In genomic region chr2:54581326-54582039, GRCh38 we compare ENCODE assay signal across 10 cellular contexts.
A peak's percentile ranks its signal among the peaks of the same experiment; 100 is the strongest.
DNase-seq lines count a peak whose midpoint lies in the region; ATAC-seq lines count a peak whose summit lies in the region.
"Had no signal": no experiment of that assay in that cellular context is flagged by ENCODE, and none has a peak within 500 bp of the region (broad histone marks: within the 10 kb centered on the region; RNA-seq: fewer than 3 reads in every experiment).

No MANE protein-coding gene starts in this region.

- peaks cover 86% of the 10 kb centered on the region for H3K4me1 Mint-ChIP-seq in central memory CD8-positive, alpha-beta T cell

- H3K9me3 Mint-ChIP-seq in central memory CD8-positive, alpha-beta T cell: no peaks in the 10 kb centered on the region

- no peaks in the 10 kb centered on the region for H3K27me3 Mint-ChIP-seq in central memory CD8-positive, alpha-beta T cell

- DNase-seq in DMS 273 (lab: John Stamatoyannopoulos, UW; ENCODE audit: unreplicated experiment) (peak; percentile 47), NCI-H1694 (lab: John Stamatoyannopoulos, UW) (peak; percentile 52), NK-92 (lab: John Stamatoyannopoulos, UW; ENCODE audit: unreplicated experiment) (no peak), NCI-H345 treated with DMSO at 0.1 percent for 48 hours (lab: John Stamatoyannopoulos, UW; ENCODE audit: unreplicated experiment) (no peak), Ammon's horn (ENCODE audit: low spot score) (no peak)
- no peak for DNase-seq in central memory CD8-positive, alpha-beta T cell (ENCODE audit: low spot score in 2 of 2)
- DNase-seq in activated CD4-positive, CD25-positive, alpha-beta regulatory T cell treated with anti-CD3 and anti-CD28 coated beads, Interleukin-2, amount 50 U/mL, for 72 hours: no peak
- DNase-seq: mucosa of descending colon, NCI-H1092 treated with DMSO at 0.1 percent for 48 hours had no signal

- peaks cover 11% of the 10 kb centered on the region for H3K36me3 Mint-ChIP-seq in central memory CD8-positive, alpha-beta T cell (ENCODE audit: insufficient read depth)

- peak overlapping the region; percentile 56 for H3K4me3 Mint-ChIP-seq in central memory CD8-positive, alpha-beta T cell

- peak; percentile 29 for ATAC-seq in GM18868 (IDR thresholded peaks at IDR 0.05; ENCODE audit: unreplicated experiment)
- no peak for ATAC-seq in central memory CD8-positive, alpha-beta T cell (replicated peaks; ENCODE audit: extremely low read depth, poor library complexity, severe bottlenecking)
- ATAC-seq: mucosa of descending colon had no signal

- peak overlapping the region; percentile 81 for H3K27ac Mint-ChIP-seq in central memory CD8-positive, alpha-beta T cell (ENCODE audit: low read depth)

Comparison
In these comparisons a context has a peak if more than half of its experiments do, and no peak if none do; other contexts are left out.
1. DNase-seq: peak in DMS 273 (single experiment) and NCI-H1694 (single experiment); none in central memory CD8-positive, alpha-beta T cell (0 of 2), NK-92 (single experiment), NCI-H345 treated with DMSO at 0.1 percent for 48 hours (single experiment), activated CD4-positive, CD25-positive, alpha-beta regulatory T cell treated with anti-CD3 and anti-CD28 coated beads, Interleukin-2, amount 50 U/mL, for 72 hours (single experiment) and Ammon's horn (single experiment).